Comparison of ENCODE assay signal across 1 cellular context in the genomic region with DNA sequence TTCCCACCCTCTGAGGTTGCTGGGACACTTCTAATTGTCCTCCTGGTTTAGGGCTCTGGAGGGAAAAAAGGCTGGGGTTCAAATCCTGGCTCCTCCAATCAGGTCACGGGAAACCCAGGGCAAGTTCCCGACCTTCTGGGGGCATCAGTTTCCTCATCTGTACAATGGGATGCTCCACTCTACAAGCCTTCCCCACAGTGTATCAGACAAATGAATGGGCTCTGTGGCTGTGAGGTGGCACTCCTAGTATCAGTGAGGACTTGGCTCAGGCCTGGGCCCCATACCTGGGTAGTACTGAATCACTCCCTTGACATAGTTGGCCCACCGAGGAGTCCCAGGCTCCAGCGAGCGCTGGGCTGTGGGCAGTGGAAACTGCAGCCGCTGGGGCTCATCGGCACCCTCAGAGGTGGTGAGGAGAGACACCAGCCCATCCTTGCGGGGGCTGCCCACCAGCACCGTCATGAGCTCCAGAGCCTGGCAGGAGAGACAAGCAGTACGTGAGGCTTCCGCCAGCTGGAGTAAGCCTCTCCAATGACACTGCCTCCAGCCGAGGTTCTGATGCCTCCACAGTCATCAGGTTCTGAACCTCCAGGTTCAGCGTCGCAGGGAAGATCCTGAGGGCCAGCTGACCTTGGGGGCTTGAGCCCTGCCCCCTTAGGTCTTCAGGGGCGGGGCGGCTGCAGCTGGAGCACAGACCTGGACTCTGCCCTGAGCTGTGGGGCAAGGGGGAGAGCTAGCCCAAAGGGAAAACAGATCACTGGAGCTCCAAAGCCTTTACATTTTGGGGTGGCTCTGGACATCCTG.
TF ChIP-seq lines count a peak whose summit lies in the region.

No MANE protein-coding gene starts in this region.

TF ChIP-seq in HepG2, 621 proteins besides CTCF, POLR2A, EP300 and RAD21 (continued from another document):
- peak; percentile 62; the same call in 1 of the 2 replicates for TF ChIP-seq ZBTB21 (CRISPR knock-in tag; IDR thresholded peaks at IDR 0.05)
